Comparison of ENCODE assay signal across 29 cellular contexts in genomic region chr19:17319473-17320238, GRCh38. TPM values are rescaled to one million over a fixed set of nuclear protein-coding genes. Genes with fewer than 3 reads are reported as not detected.
DNase-seq lines count a peak whose midpoint lies in the region; ATAC-seq, FAIRE-seq and TF ChIP-seq lines count a peak whose summit lies in the region.
"Had no signal": no experiment of that assay in that cellular context is flagged by ENCODE, and none has a peak within 500 bp of the region (broad histone marks: within the 10 kb centered on the region; RNA-seq: fewer than 3 reads in every experiment).

No MANE protein-coding gene starts in this region.

- H3K27me3 ChIP-seq in Caco-2 (replicated peaks; ENCODE audit: control insufficient read depth, insufficient read depth, low read length) (no peaks in the 10 kb centered on the region), endothelial cell of umbilical vein (ENCODE audit: control insufficient read depth in 2 of 2, insufficient read depth in 2 of 2, low read length in 2 of 2) (no peaks in the 10 kb centered on the region)

- peak overlapping the region; percentile 97 for H3K27ac ChIP-seq in RWPE1
- H3K27ac ChIP-seq in endothelial cell of umbilical vein (ENCODE audit: insufficient read depth, low read depth, low read length), result no peak overlapping the region
- H3K27ac ChIP-seq: HL-60 had no signal

- TF ChIP-seq CTCF in Caco-2 (IDR thresholded peaks at IDR 0.05; ENCODE audit: insufficient read depth in 1 of 2, low read depth in 1 of 2, low read length in 1 of 2, severe bottlenecking in 1 of 2, unreplicated experiment in 1 of 2), result no peak
- TF ChIP-seq CTCF in D721Med (IDR thresholded peaks at IDR 0.05; ENCODE audit: insufficient read depth, missing control alignments), result no peak
- TF ChIP-seq CTCF in RWPE1 (conservative IDR thresholded peaks at IDR 0.05; ENCODE audit: low read depth), result no peak
- no peak for TF ChIP-seq CTCF in endothelial cell of umbilical vein (IDR thresholded peaks at IDR 0.05; ENCODE audit: extremely low read depth in 1 of 2, insufficient read depth in 1 of 2, low read depth in 1 of 2, low read length in 2 of 2)

- H3K9me3 Mint-ChIP-seq in Caco-2 (ENCODE audit: unreplicated experiment), result no peaks in the 10 kb centered on the region
- H3K9me3 Mint-ChIP-seq: CD8-positive, alpha-beta memory T cell; T-helper 2 cell treated with Interferon-gamma antibody and Interleukin-4, amounts not matched to agents 5 μg/mL and 100 μg/mL, for 36 hours had no signal

- H3K4me1 Mint-ChIP-seq in Caco-2 (ENCODE audit: low read depth, unreplicated experiment), result no peaks in the 10 kb centered on the region

- CTCF ChIA-PET in Caco-2 (lab: Charles Lee), result no interaction called here
- CTCF ChIA-PET in RWPE1 (lab: Yijun Ruan, JAX), result interaction anchor here (0.6 kb wide), 1 partner anchor 10 kb away, joined by 4 read pairs; no protein-coding TSS in a partner anchor
- CTCF ChIA-PET in endothelial cell of umbilical vein (lab: Charles Lee), result no interaction called here

- H3K9me1 ChIP-seq in endothelial cell of umbilical vein (replicated peaks; ENCODE audit: control insufficient read depth, extremely low read depth, insufficient read depth, low read length), result no peaks in the 10 kb centered on the region

- H3K27me3 Mint-ChIP-seq in Caco-2 (ENCODE audit: insufficient read depth, unreplicated experiment), result no peaks in the 10 kb centered on the region
- H3K27me3 Mint-ChIP-seq: CD8-positive, alpha-beta memory T cell had no signal

- H4K20me1 ChIP-seq in endothelial cell of umbilical vein (replicated peaks; ENCODE audit: control insufficient read depth, extremely low read depth, insufficient read depth, low read length), result no peaks in the 10 kb centered on the region

- ATAC-seq in HG03045 (IDR thresholded peaks at IDR 0.05; ENCODE audit: unreplicated experiment), result no peak
- no peak for ATAC-seq in left lobe of liver
- ATAC-seq: A549 had no signal

- no peak for DNase-seq in Caco-2
- DNase-seq in D721Med (ENCODE audit: insufficient read length, low spot score), result peak; percentile 3
- DNase-seq in RWPE1 (ENCODE audit: low spot score), result no peak
- no peak for DNase-seq in endothelial cell of umbilical vein (ENCODE audit: low read depth, low spot score)
- DNase-seq in activated CD4-positive, alpha-beta T cell treated with anti-CD3 and anti-CD28 coated beads, Interleukin-2, amount 50 U/mL, for 1 hour, result no peak
- no peak for DNase-seq in left lobe of liver (ENCODE audit: low spot score)
- DNase-seq in COLO829 (ENCODE audit: low spot score), result no peak
- DNase-seq: C1 segment of cervical spinal cord; CD8-positive, alpha-beta memory T cell; DMS79 treated with DMSO at 0.1 percent for 48 hours; GF-D8; Kasumi-1; MV-4-11; NCI-H1105; NCI-H1436 treated with DMSO at 0.1 percent for 48 hours; NCI-H187 treated with DMSO at 0.1 percent for 48 hours; NCI-H446; NCI-H524 treated with DMSO at 0.1 percent for 48 hours; NCI-H774; NK-92 treated with Interleukin-12 subunit alpha and Interleukin-12 subunit beta, amount 100 ng/mL, for 24 hours; RPMI8226; SHP77; T-helper 1 cell had no signal

- no peak for FAIRE-seq in D721Med (lab: Jason Lieb, UNC)
- no peak for FAIRE-seq in endothelial cell of umbilical vein (lab: Jason Lieb, UNC)
- FAIRE-seq: A549, GM12892, GM19239 had no signal

- H3K27ac Mint-ChIP-seq in Caco-2 (ENCODE audit: unreplicated experiment), result no peak overlapping the region
- H3K27ac Mint-ChIP-seq: CD8-positive, alpha-beta memory T cell; T-helper 2 cell treated with Interferon-gamma antibody and Interleukin-4, amounts not matched to agents 5 μg/mL and 100 μg/mL, for 36 hours had no signal

- no peak overlapping the region for H3K4me2 ChIP-seq in endothelial cell of umbilical vein (ENCODE audit: insufficient read depth, low read length)
- H3K4me2 ChIP-seq: A549 had no signal

- H3K4me3 Mint-ChIP-seq in Caco-2 (ENCODE audit: unreplicated experiment), result no peak overlapping the region
- H3K4me3 Mint-ChIP-seq: CD8-positive, alpha-beta memory T cell; T-helper 2 cell treated with Interferon-gamma antibody and Interleukin-4, amounts not matched to agents 5 μg/mL and 100 μg/mL, for 36 hours had no signal

- H3K4me1 ChIP-seq in Caco-2, result no peaks in the 10 kb centered on the region
- no peaks in the 10 kb centered on the region for H3K4me1 ChIP-seq in endothelial cell of umbilical vein (ENCODE audit: control insufficient read depth, extremely low read depth, insufficient read depth, low read length)

- dilution Hi-C loops in endothelial cell of umbilical vein (cut with MboI; ENCODE audit: extremely low pct_ligation_motif_present, low sequenced_read_pairs), result no loop called here

- H3K4me3 ChIP-seq in Caco-2 (ENCODE audit: low read depth, low read length), result no peak overlapping the region
- H3K4me3 ChIP-seq in endothelial cell of umbilical vein (replicated peaks in 1 of 3; ENCODE audit: insufficient read depth in 1 of 3, low read depth in 1 of 3, low read length in 3 of 3), result no peak overlapping the region
- H3K4me3 ChIP-seq: A549 had no signal

- H3K9me3 ChIP-seq in Caco-2 (no peaks in the 10 kb centered on the region), endothelial cell of umbilical vein (replicated peaks; ENCODE audit: control insufficient read depth, insufficient read depth, low read length) (no peaks in the 10 kb centered on the region)
- H3K9me3 ChIP-seq: A549 had no signal

- H2AFZ ChIP-seq in endothelial cell of umbilical vein (ENCODE audit: low read depth, low read length), result no peak overlapping the region

- no peaks in the 10 kb centered on the region for H3K79me2 ChIP-seq in endothelial cell of umbilical vein (ENCODE audit: control insufficient read depth, insufficient read depth, low read length)

- TF ChIP-seq POLR2A in endothelial cell of umbilical vein (IDR thresholded peaks at IDR 0.05; ENCODE audit: low read depth, low read length), result no peak

- no peak overlapping the region for H3K9ac ChIP-seq in endothelial cell of umbilical vein (replicated peaks; ENCODE audit: extremely low read depth, insufficient read depth, low read length)

- intact Hi-C loops in Caco-2 (cut with micrococcal nuclease; ENCODE audit: unreplicated experiment), result no loop called here
- intact Hi-C loops in endothelial cell of umbilical vein (cut with micrococcal nuclease), result no loop called here

- H3K36me3 ChIP-seq in Caco-2 (ENCODE audit: control insufficient read depth, insufficient read depth, low read length), result peaks cover 2% of the 10 kb centered on the region; the same call in 1 of the 2 replicates
- H3K36me3 ChIP-seq in endothelial cell of umbilical vein (ENCODE audit: control insufficient read depth in 2 of 2, extremely low read depth in 1 of 2, insufficient read depth in 2 of 2, low read length in 2 of 2), result peaks cover 6 to 24% of the 10 kb centered on the region in 2 experiments

- BruUV-seq in Caco-2 (replicated peaks; lab: Mats Ljungman, UMichigan), result TSS peak; percentile 81
- BruUV-seq in endothelial cell of umbilical vein (replicated peaks; lab: Mats Ljungman, UMichigan), result TSS peak; percentile 38

- peaks cover 56% of the 10 kb centered on the region for H3K36me3 Mint-ChIP-seq in Caco-2 (ENCODE audit: insufficient read depth, unreplicated experiment)

- POLR2A ChIA-PET in Caco-2 (lab: Charles Lee) (no interaction called here), RWPE1 (lab: Yijun Ruan, JAX; ENCODE audit: low non-redundant PET) (no interaction called here), endothelial cell of umbilical vein (lab: Charles Lee) (no interaction called here)

RNA-seq across cellular contexts. Expression of gene DDA1, which starts 10.3 kb away (rescaled TPM):
- total RNA-seq in Caco-2 (2022) (43.8 and 55.6 TPM in 2 replicates), endothelial cell of umbilical vein (64.7 and 81.1 TPM in 2 replicates), left lobe of liver (10.9 TPM)
- 52.9 and 60.5 TPM in 2 replicates for polyA plus RNA-seq in endothelial cell of umbilical vein
- polyA plus RNA-seq in endothelial cell of umbilical vein (2011; cell fraction: cytosol; rRNA removed), result 66.6 and 82.4 TPM in 2 replicates
- 37.3 and 47.4 TPM in 2 replicates for polyA plus RNA-seq in endothelial cell of umbilical vein (2011; cell fraction: nucleus; rRNA removed)
- 86.1 and 109 TPM in 2 replicates for polyA plus RNA-seq in endothelial cell of umbilical vein (2012)
- polyA minus RNA-seq in endothelial cell of umbilical vein, result 20.5 and 28.8 TPM in 2 replicates
- polyA minus RNA-seq in endothelial cell of umbilical vein (2011; cell fraction: cytosol; rRNA and poly(A)+ RNA removed), result 9.4 TPM
- 7.0 and 8.0 TPM in 2 replicates for polyA minus RNA-seq in endothelial cell of umbilical vein (2011; cell fraction: nucleus; rRNA and poly(A)+ RNA removed)

RNA-seq across cellular contexts. Expression of gene MRPL34, which starts 14.0 kb away (rescaled TPM):
- total RNA-seq in Caco-2 (2022) (78.9 and 88.5 TPM in 2 replicates), endothelial cell of umbilical vein (55.7 and 61.6 TPM in 2 replicates), left lobe of liver (148 TPM)
- 45.5 and 50.1 TPM in 2 replicates for polyA plus RNA-seq in endothelial cell of umbilical vein
- 33.3 and 35.2 TPM in 2 replicates for polyA plus RNA-seq in endothelial cell of umbilical vein (2011; cell fraction: cytosol; rRNA removed)
- polyA plus RNA-seq in endothelial cell of umbilical vein (2011; cell fraction: nucleus; rRNA removed), result 16.4 and 17.3 TPM in 2 replicates
- polyA plus RNA-seq in endothelial cell of umbilical vein (2012), result 50.1 and 66.2 TPM in 2 replicates
- 16.6 and 19.2 TPM in 2 replicates for polyA minus RNA-seq in endothelial cell of umbilical vein
- polyA minus RNA-seq in endothelial cell of umbilical vein (2011; cell fraction: cytosol; rRNA and poly(A)+ RNA removed), result 71.4 TPM
- polyA minus RNA-seq in endothelial cell of umbilical vein (2011; cell fraction: nucleus; rRNA and poly(A)+ RNA removed), result 4.9 and 5.1 TPM in 2 replicates

RNA-seq across cellular contexts. Expression of gene ANO8, which starts 15.0 kb away (rescaled TPM):
- total RNA-seq in Caco-2 (2022) (11.5 TPM in 2 replicates), endothelial cell of umbilical vein (6.8 and 7.5 TPM in 2 replicates), left lobe of liver (9.6 TPM)
- 3.5 and 3.8 TPM in 2 replicates for polyA plus RNA-seq in endothelial cell of umbilical vein
- polyA plus RNA-seq in endothelial cell of umbilical vein (2011; cell fraction: cytosol; rRNA removed), result 1.5 and 2.2 TPM in 2 replicates
- polyA plus RNA-seq in endothelial cell of umbilical vein (2011; cell fraction: nucleus; rRNA removed), result 17.0 and 22.7 TPM in 2 replicates
- polyA plus RNA-seq in endothelial cell of umbilical vein (2012), result 2.9 and 5.6 TPM in 2 replicates
- polyA minus RNA-seq in endothelial cell of umbilical vein, result 3.8 and 5.0 TPM in 2 replicates
- 4.6 TPM for polyA minus RNA-seq in endothelial cell of umbilical vein (2011; cell fraction: cytosol; rRNA and poly(A)+ RNA removed)
- 6.3 and 7.8 TPM in 2 replicates for polyA minus RNA-seq in endothelial cell of umbilical vein (2011; cell fraction: nucleus; rRNA and poly(A)+ RNA removed)

RNA-seq across cellular contexts. Expression of gene ABHD8, which starts 16.4 kb away (rescaled TPM):
- total RNA-seq in Caco-2 (2022) (9.4 and 11.3 TPM in 2 replicates), endothelial cell of umbilical vein (5.9 and 6.8 TPM in 2 replicates), left lobe of liver (18.4 TPM)
- polyA plus RNA-seq in endothelial cell of umbilical vein, result 8.7 and 12.7 TPM in 2 replicates
- polyA plus RNA-seq in endothelial cell of umbilical vein (2011; cell fraction: cytosol; rRNA removed), result 4.0 and 7.9 TPM in 2 replicates
- polyA plus RNA-seq in endothelial cell of umbilical vein (2011; cell fraction: nucleus; rRNA removed), result 2.1 and 2.4 TPM in 2 replicates
- polyA plus RNA-seq in endothelial cell of umbilical vein (2012), result 3.5 and 7.0 TPM in 2 replicates
- polyA minus RNA-seq in endothelial cell of umbilical vein, result 3.4 and 4.2 TPM in 2 replicates
- polyA minus RNA-seq in endothelial cell of umbilical vein (2011; cell fraction: cytosol; rRNA and poly(A)+ RNA removed), result 9.0 TPM
- polyA minus RNA-seq in endothelial cell of umbilical vein (2011; cell fraction: nucleus; rRNA and poly(A)+ RNA removed), result 0.82 and 2.6 TPM in 2 replicates

RNA-seq across cellular contexts. Expression of gene GTPBP3, which starts 17.7 kb away (rescaled TPM):
- 50.1 and 50.7 TPM in 2 replicates for total RNA-seq in Caco-2 (2022)
- 28.1 and 34.7 TPM in 2 replicates for total RNA-seq in endothelial cell of umbilical vein
- 12.7 and 15.4 TPM in 2 replicates for polyA plus RNA-seq in endothelial cell of umbilical vein
- polyA plus RNA-seq in endothelial cell of umbilical vein (2011; cell fraction: cytosol; rRNA removed), result 8.9 and 10.7 TPM in 2 replicates
- 36.9 and 38.8 TPM in 2 replicates for polyA plus RNA-seq in endothelial cell of umbilical vein (2011; cell fraction: nucleus; rRNA removed)
- 11.6 and 12.1 TPM in 2 replicates for polyA plus RNA-seq in endothelial cell of umbilical vein (2012)
- 6.9 and 7.3 TPM in 2 replicates for polyA minus RNA-seq in endothelial cell of umbilical vein
- 40.6 TPM for polyA minus RNA-seq in endothelial cell of umbilical vein (2011; cell fraction: cytosol; rRNA and poly(A)+ RNA removed)
- polyA minus RNA-seq in endothelial cell of umbilical vein (2011; cell fraction: nucleus; rRNA and poly(A)+ RNA removed), result 10.6 and 18.5 TPM in 2 replicates
- 14.3 TPM for total RNA-seq in left lobe of liver
